Comparison of ENCODE assay signal across 13 cellular contexts in the genomic region with DNA sequence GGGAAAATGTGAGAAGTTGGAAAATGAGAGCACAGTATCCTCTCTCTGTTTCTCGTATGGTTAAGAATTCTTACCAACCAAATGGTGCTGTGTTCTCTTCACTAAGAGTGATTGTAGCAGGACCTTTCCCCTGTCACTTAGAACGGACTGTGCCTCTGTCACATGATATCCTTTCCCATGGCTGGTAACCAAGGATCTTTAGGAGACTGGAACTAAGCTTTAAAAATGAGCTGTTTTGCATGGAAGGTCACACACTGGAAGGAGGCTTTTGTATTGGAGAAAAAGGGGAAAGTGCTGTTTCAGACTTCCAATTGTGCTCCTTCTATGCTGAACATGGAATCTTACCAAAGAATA.
DNase-seq lines count a peak whose midpoint lies in the region; ATAC-seq lines count a peak whose summit lies in the region.
"Had no signal": no experiment of that assay in that cellular context is flagged by ENCODE, and none has a peak within 500 bp of the region (broad histone marks: within the 10 kb centered on the region; RNA-seq: fewer than 3 reads in every experiment).

No MANE protein-coding gene starts in this region.

- DNase-seq in G401 (ENCODE audit: low spot score) (peak; percentile 39), anterior cingulate cortex (lab: John Stamatoyannopoulos, UW) (peak in 40 of 58 donors; percentile 0 to 81 (median 10)), hippocampal formation (lab: John Stamatoyannopoulos, UW) (peak; percentile 11 to 54), pons (ENCODE audit: low spot score) (peak; percentile 83), left colon (no peak)
- DNase-seq in naive thymus-derived CD4-positive, alpha-beta T cell = no peak
- DNase-seq in activated T-cell treated with anti-CD3 and anti-CD28 coated beads, Interleukin-2, amount 50 U/mL, for 72 hours = no peak
- DNase-seq in activated naive CD4-positive, alpha-beta T cell treated with anti-CD3 and anti-CD28 coated beads, Interleukin-2, amount 10 ng/mL, durations not matched to agents 7 days and 5 days = no peak
- DNase-seq: erythroblast, naive B cell, NCI-H2029 treated with DMSO at 0.1 percent for 48 hours had no signal

- no peak overlapping the region for H3K4me3 Mint-ChIP-seq in naive thymus-derived CD4-positive, alpha-beta T cell
- H3K4me3 Mint-ChIP-seq in activated T-cell treated with anti-CD3 and anti-CD28 coated beads, Interleukin-2, amount 50 U/mL, for 72 hours = no peak overlapping the region
- no peak overlapping the region for H3K4me3 Mint-ChIP-seq in activated naive CD4-positive, alpha-beta T cell treated with anti-CD3 and anti-CD28 coated beads, Interleukin-2, amount 10 ng/mL, durations not matched to agents 7 days and 5 days
- H3K4me3 Mint-ChIP-seq: naive B cell; stimulated activated effector memory CD8-positive, alpha-beta T cell treated with anti-CD3 and anti-CD28 coated beads, Interleukin-12 subunit alpha, Interleukin-12 subunit beta, amount 100 ng/mL, for 72 hours had no signal

- H3K9me3 ChIP-seq in naive thymus-derived CD4-positive, alpha-beta T cell (ENCODE audit: control insufficient read depth in 2 of 3, low read length in 3 of 3) = no peaks in the 10 kb centered on the region

- no peaks in the 10 kb centered on the region for H3K27me3 ChIP-seq in naive thymus-derived CD4-positive, alpha-beta T cell (ENCODE audit: control insufficient read depth in 2 of 2, insufficient read depth in 2 of 2, low read length in 2 of 2)

- CTCF ChIA-PET in naive thymus-derived CD4-positive, alpha-beta T cell (lab: Charles Lee) = interaction anchor here (0.5 kb wide), 2 partner anchors 9 to 1061 kb away, joined by 3 read pairs; no protein-coding TSS in a partner anchor
- CTCF ChIA-PET in activated naive CD4-positive, alpha-beta T cell treated with anti-CD3 and anti-CD28 coated beads, Interleukin-2, amount 10 ng/mL, durations not matched to agents 7 days and 5 days (lab: Charles Lee) = no interaction called here

- H3K4me1 ChIP-seq in naive thymus-derived CD4-positive, alpha-beta T cell (ENCODE audit: control insufficient read depth in 2 of 2, insufficient read depth in 2 of 2, low read length in 2 of 2) = no peaks in the 10 kb centered on the region

- ATAC-seq in left colon = no peak
- ATAC-seq in naive thymus-derived CD4-positive, alpha-beta T cell = no peak
- ATAC-seq in activated T-cell treated with anti-CD3 and anti-CD28 coated beads, Interleukin-2, amount 50 U/mL, for 72 hours (replicated peaks in 1 of 2) = no peak
- ATAC-seq: SK-N-SH treated with all-trans-retinoic acid at 6 μM for 48 hours; stimulated activated effector memory CD8-positive, alpha-beta T cell treated with anti-CD3 and anti-CD28 coated beads, Interleukin-12 subunit alpha, Interleukin-12 subunit beta, amount 100 ng/mL, for 72 hours had no signal

- H3K27me3 Mint-ChIP-seq in naive thymus-derived CD4-positive, alpha-beta T cell = peaks cover 0 to 7% (median 0%) of the 10 kb centered on the region in 5 donors
- H3K27me3 Mint-ChIP-seq in activated T-cell treated with anti-CD3 and anti-CD28 coated beads, Interleukin-2, amount 50 U/mL, for 72 hours (ENCODE audit: low read depth) = peaks cover 4% of the 10 kb centered on the region
- no peaks in the 10 kb centered on the region for H3K27me3 Mint-ChIP-seq in activated naive CD4-positive, alpha-beta T cell treated with anti-CD3 and anti-CD28 coated beads, Interleukin-2, amount 10 ng/mL, durations not matched to agents 7 days and 5 days

- no peaks in the 10 kb centered on the region for H3K36me3 ChIP-seq in naive thymus-derived CD4-positive, alpha-beta T cell (ENCODE audit: control insufficient read depth in 2 of 3, insufficient read depth in 3 of 3, low read length in 3 of 3)

- no peaks in the 10 kb centered on the region for H3K9me3 Mint-ChIP-seq in naive thymus-derived CD4-positive, alpha-beta T cell
- no peaks in the 10 kb centered on the region for H3K9me3 Mint-ChIP-seq in activated T-cell treated with anti-CD3 and anti-CD28 coated beads, Interleukin-2, amount 50 U/mL, for 72 hours
- H3K9me3 Mint-ChIP-seq in activated naive CD4-positive, alpha-beta T cell treated with anti-CD3 and anti-CD28 coated beads, Interleukin-2, amount 10 ng/mL, durations not matched to agents 7 days and 5 days = no peaks in the 10 kb centered on the region
- H3K9me3 Mint-ChIP-seq: stimulated activated effector memory CD8-positive, alpha-beta T cell treated with anti-CD3 and anti-CD28 coated beads, Interleukin-12 subunit alpha, Interleukin-12 subunit beta, amount 100 ng/mL, for 72 hours had no signal

- H3K4me1 Mint-ChIP-seq in naive thymus-derived CD4-positive, alpha-beta T cell = no peaks in the 10 kb centered on the region
- H3K4me1 Mint-ChIP-seq in activated T-cell treated with anti-CD3 and anti-CD28 coated beads, Interleukin-2, amount 50 U/mL, for 72 hours (ENCODE audit: low read depth) = no peaks in the 10 kb centered on the region
- no peaks in the 10 kb centered on the region for H3K4me1 Mint-ChIP-seq in activated naive CD4-positive, alpha-beta T cell treated with anti-CD3 and anti-CD28 coated beads, Interleukin-2, amount 10 ng/mL, durations not matched to agents 7 days and 5 days
- H3K4me1 Mint-ChIP-seq: naive B cell; stimulated activated effector memory CD8-positive, alpha-beta T cell treated with anti-CD3 and anti-CD28 coated beads, Interleukin-12 subunit alpha, Interleukin-12 subunit beta, amount 100 ng/mL, for 72 hours had no signal

- H3K4me3 ChIP-seq in naive thymus-derived CD4-positive, alpha-beta T cell (ENCODE audit: low read length) = no peak overlapping the region

- H3K27ac ChIP-seq in naive thymus-derived CD4-positive, alpha-beta T cell (ENCODE audit: low read depth, low read length) = no peak overlapping the region

- intact Hi-C loops in left colon (cut with DNase I, micrococcal nuclease) = no loop called here
- intact Hi-C loops in naive thymus-derived CD4-positive, alpha-beta T cell (cut with micrococcal nuclease) = no loop called here

- in situ Hi-C loops in G401 (cut with HindIII; ENCODE audit: low sequenced_read_pairs) = no loop called here

- no peak overlapping the region for H3K27ac Mint-ChIP-seq in naive thymus-derived CD4-positive, alpha-beta T cell
- no peak overlapping the region for H3K27ac Mint-ChIP-seq in activated T-cell treated with anti-CD3 and anti-CD28 coated beads, Interleukin-2, amount 50 U/mL, for 72 hours
- H3K27ac Mint-ChIP-seq in activated naive CD4-positive, alpha-beta T cell treated with anti-CD3 and anti-CD28 coated beads, Interleukin-2, amount 10 ng/mL, durations not matched to agents 7 days and 5 days = no peak overlapping the region
- H3K27ac Mint-ChIP-seq: naive B cell; stimulated activated effector memory CD8-positive, alpha-beta T cell treated with anti-CD3 and anti-CD28 coated beads, Interleukin-12 subunit alpha, Interleukin-12 subunit beta, amount 100 ng/mL, for 72 hours had no signal

- POLR2A ChIA-PET in naive thymus-derived CD4-positive, alpha-beta T cell (lab: Charles Lee) = no interaction called here

- H3K36me3 Mint-ChIP-seq in naive thymus-derived CD4-positive, alpha-beta T cell = no peaks in the 10 kb centered on the region
- no peaks in the 10 kb centered on the region for H3K36me3 Mint-ChIP-seq in activated T-cell treated with anti-CD3 and anti-CD28 coated beads, Interleukin-2, amount 50 U/mL, for 72 hours (ENCODE audit: insufficient read depth in 2 of 2)
- H3K36me3 Mint-ChIP-seq in activated naive CD4-positive, alpha-beta T cell treated with anti-CD3 and anti-CD28 coated beads, Interleukin-2, amount 10 ng/mL, durations not matched to agents 7 days and 5 days = no peaks in the 10 kb centered on the region
- H3K36me3 Mint-ChIP-seq: naive B cell; stimulated activated effector memory CD8-positive, alpha-beta T cell treated with anti-CD3 and anti-CD28 coated beads, Interleukin-12 subunit alpha, Interleukin-12 subunit beta, amount 100 ng/mL, for 72 hours had no signal

Comparison
In these comparisons a context has a peak if more than half of its experiments do, and no peak if none do; other contexts are left out.
1. DNase-seq: peak in G401 (single experiment), anterior cingulate cortex (40 of 58), hippocampal formation (2 of 2) and pons (single experiment); none in left colon (0 of 2), naive thymus-derived CD4-positive, alpha-beta T cell (0 of 9), activated T-cell treated with anti-CD3 and anti-CD28 coated beads, Interleukin-2, amount 50 U/mL, for 72 hours (0 of 2) and activated naive CD4-positive, alpha-beta T cell treated with anti-CD3 and anti-CD28 coated beads, Interleukin-2, amount 10 ng/mL, durations not matched to agents 7 days and 5 days (single experiment).